ENCODE assay signal across 8 cellular contexts in genomic region chr9:26946753-26947727, GRCh38. TPM values are rescaled to one million over a fixed set of nuclear protein-coding genes. Genes with fewer than 3 reads are reported as not detected.
DNase-seq lines count a peak whose midpoint lies in the region; ATAC-seq, FAIRE-seq and TF ChIP-seq lines count a peak whose summit lies in the region.

Gene PLAA (minus strand): TSS chr9:26947242. CDS start chr9:26947045, 197 bp downstream.

- TF ChIP-seq CTCF in Caco-2 (IDR thresholded peaks at IDR 0.05; ENCODE audit: insufficient read depth in 1 of 2, low read depth in 1 of 2, low read length in 1 of 2, severe bottlenecking in 1 of 2, unreplicated experiment in 1 of 2) (no peak), OCI-LY3 (IDR thresholded peaks at IDR 0.05; ENCODE audit: low read depth, low read length) (0 out of 2 replicates have a peak, but pooled peaks have one; percentile 5), epithelial cell of esophagus (IDR thresholded peaks at IDR 0.05; ENCODE audit: insufficient read depth, low read depth, low read length, missing control alignments) (peak; percentile 12), mucosa of descending colon (IDR thresholded peaks at IDR 0.05) (no peak)

- peak within 1 kb of the TSS; percentile 95 for H3K4me2 ChIP-seq in OCI-LY3 (ENCODE audit: low read length)

- peak within 1 kb of the TSS; percentile 69 for H3K4me3 ChIP-seq in Caco-2 (ENCODE audit: low read depth, low read length)
- peak within 1 kb of the TSS; percentile 91 for H3K4me3 ChIP-seq in OCI-LY3 (ENCODE audit: low read length)
- peak within 1 kb of the TSS; percentile 67 for H3K4me3 ChIP-seq in epithelial cell of esophagus (ENCODE audit: low read length)
- peak within 1 kb of the TSS; percentile 76 for H3K4me3 ChIP-seq in mucosa of descending colon

- H3K36me3 ChIP-seq in Caco-2 (ENCODE audit: control insufficient read depth, insufficient read depth, low read length): no peaks in the 10 kb centered on the region
- H3K36me3 ChIP-seq in OCI-LY3 (replicated peaks; ENCODE audit: low read depth, low read length): peaks cover 7% of the 10 kb centered on the region
- no peaks in the 10 kb centered on the region for H3K36me3 ChIP-seq in mucosa of descending colon (ENCODE audit: low read depth)

- CTCF ChIA-PET in Caco-2 (lab: Charles Lee): no interaction called here

- peak within 1 kb of the TSS; percentile 96 for H2AFZ ChIP-seq in OCI-LY3 (ENCODE audit: low read depth, low read length)

- DNase-seq in Caco-2 (peak; percentile 71 to 75), HTR-8/SVneo (ENCODE audit: insufficient read length, low spot score) (peak; percentile 74), activated T-cell treated with anti-CD3 and anti-CD28 coated beads for 24 hours (ENCODE audit: low read depth) (peak; percentile 81), epithelial cell of esophagus (ENCODE audit: low read depth) (peak; percentile 96), mucosa of descending colon (peak; percentile 91 to 95 (median 94))
- DNase-seq in stimulated activated CD8-positive, alpha-beta memory T cell treated with anti-CD3 and anti-CD28 coated beads, Interleukin-4, amount 100 ng/mL, for 24 hours (ENCODE audit: low read depth): peak; percentile 76

- peaks cover 6% of the 10 kb centered on the region for H3K36me3 Mint-ChIP-seq in Caco-2 (ENCODE audit: insufficient read depth, unreplicated experiment)

- intact Hi-C loops in Caco-2 (cut with micrococcal nuclease; ENCODE audit: unreplicated experiment) (loop anchor here (1.0 kb wide), 2 partner anchors 9 to 55 kb away; partner anchors contain the start of genes CAAP1 and IFT74), mucosa of descending colon (cut with DNase I, micrococcal nuclease) (loop anchor here in 1 of 2 donors (5.0 kb wide), 1 partner anchor 55 kb away; the partner anchor contains the start of gene CAAP1)

- H3K4me3 Mint-ChIP-seq in Caco-2 (ENCODE audit: unreplicated experiment): peak within 1 kb of the TSS; percentile 95

- 0 out of 2 replicates have a peak, but pooled peaks cover under 1% of the 10 kb centered on the region for H4K20me1 ChIP-seq in OCI-LY3 (ENCODE audit: insufficient read depth, low read length)

- POLR2A ChIA-PET in Caco-2 (lab: Charles Lee): interaction anchor here (1.3 kb wide), 1 partner anchor 9 kb away, joined by 5 read pairs; the partner anchor contains the start of gene IFT74

- peaks cover 7% of the 10 kb centered on the region for H3K4me1 Mint-ChIP-seq in Caco-2 (ENCODE audit: low read depth, unreplicated experiment)

- no peaks in the 10 kb centered on the region for H3K9me3 ChIP-seq in Caco-2
- no peaks in the 10 kb centered on the region for H3K9me3 ChIP-seq in OCI-LY3 (ENCODE audit: insufficient read depth, low read length)
- H3K9me3 ChIP-seq in mucosa of descending colon: no peaks in the 10 kb centered on the region

- peak within 1 kb of the TSS; percentile 77 for H3K27ac ChIP-seq in OCI-LY3 (ENCODE audit: low read length)

- H3K9ac ChIP-seq in OCI-LY3 (ENCODE audit: low read length): peak within 1 kb of the TSS; percentile 93

- H3K9me3 Mint-ChIP-seq in Caco-2 (ENCODE audit: unreplicated experiment): no peaks in the 10 kb centered on the region

- ATAC-seq in GM21367 (IDR thresholded peaks at IDR 0.05; ENCODE audit: unreplicated experiment): peak; percentile 98
- peak; percentile 100 for ATAC-seq in mucosa of descending colon

- FAIRE-seq in HTR-8/SVneo (lab: Jason Lieb, UNC): no peak

- H3K27me3 ChIP-seq in Caco-2 (replicated peaks; ENCODE audit: control insufficient read depth, insufficient read depth, low read length) (no peaks in the 10 kb centered on the region), OCI-LY3 (ENCODE audit: low read depth, low read length) (no peaks in the 10 kb centered on the region)

- BruUV-seq in Caco-2 (replicated peaks; lab: Mats Ljungman, UMichigan): no TSS peak

- no peaks in the 10 kb centered on the region for H3K27me3 Mint-ChIP-seq in Caco-2 (ENCODE audit: insufficient read depth, unreplicated experiment)

- peaks cover 54% of the 10 kb centered on the region for H3K79me2 ChIP-seq in OCI-LY3 (ENCODE audit: low read length)

- peak within 1 kb of the TSS; percentile 100 for H3K27ac Mint-ChIP-seq in Caco-2 (ENCODE audit: unreplicated experiment)

- H3K4me1 ChIP-seq in Caco-2 (no peaks in the 10 kb centered on the region), OCI-LY3 (ENCODE audit: low read length) (peaks cover 16% of the 10 kb centered on the region), mucosa of descending colon (ENCODE audit: low read depth) (peaks cover 24% of the 10 kb centered on the region)

RNA-seq across cellular contexts. Expression of gene PLAA, which starts in this region (rescaled TPM):
- 12.9 and 14.3 TPM in 2 replicates for total RNA-seq in Caco-2 (2022)
- total RNA-seq in mucosa of descending colon: 10 to 100 TPM; 24.8 to 28.4 (median 27.8) TPM

Comparison
In these comparisons a context has a peak if more than half of its experiments do, and no peak if none do; other contexts are left out.
1. Peak in every context shown above with its lines: DNase-seq, ATAC-seq, H3K4me3 ChIP-seq and H3K27ac ChIP-seq.
2. CTCF ChIP-seq: peak in OCI-LY3 (single experiment) and epithelial cell of esophagus (single experiment); none in Caco-2 (0 of 2) and mucosa of descending colon (single experiment).